ENCODE assay signal across 8 cellular contexts in genomic region chrX:155026727-155027508, GRCh38. TPM values are rescaled to one million over a fixed set of nuclear protein-coding genes. Genes with fewer than 3 reads are reported as not detected.
DNase-seq lines count a peak whose midpoint lies in the region; ATAC-seq lines count a peak whose summit lies in the region.

A gene with protein sequence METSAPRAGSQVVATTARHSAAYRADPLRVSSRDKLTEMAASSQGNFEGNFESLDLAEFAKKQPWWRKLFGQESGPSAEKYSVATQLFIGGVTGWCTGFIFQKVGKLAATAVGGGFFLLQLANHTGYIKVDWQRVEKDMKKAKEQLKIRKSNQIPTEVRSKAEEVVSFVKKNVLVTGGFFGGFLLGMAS (plus strand): TSS chrX:155026844. CDS start chrX:155026939, 95 bp downstream.

- H3K36me3 ChIP-seq in mesenchymal stem cell (ENCODE audit: control insufficient read depth in 1 of 2, insufficient read depth in 2 of 2, low read depth in 1 of 2, low read length in 2 of 2), result no peaks in the 10 kb centered on the region

- H3K14ac ChIP-seq in mesenchymal stem cell (ENCODE audit: low read length in 2 of 2), result peak within 1 kb of the TSS in 1 of 2 experiments; percentile 48

- H3K4me3 Mint-ChIP-seq in effector memory CD8-positive, alpha-beta T cell, result peak within 1 kb of the TSS; percentile 76 to 84

- peak within 1 kb of the TSS; percentile 94 for H3K9ac ChIP-seq in mesenchymal stem cell (ENCODE audit: low read length)

- no peaks in the 10 kb centered on the region for H3K4me1 ChIP-seq in mesenchymal stem cell (ENCODE audit: control insufficient read depth, insufficient read depth, low read depth, low read length)

- H3K27ac Mint-ChIP-seq in effector memory CD8-positive, alpha-beta T cell, result peak within 1 kb of the TSS; percentile 92 to 95

- no peaks in the 10 kb centered on the region for H3K79me1 ChIP-seq in mesenchymal stem cell (replicated peaks; ENCODE audit: low read length, poor library complexity, severe bottlenecking)

- no peaks in the 10 kb centered on the region for H3K27me3 Mint-ChIP-seq in effector memory CD8-positive, alpha-beta T cell

- peaks cover 22% of the 10 kb centered on the region for H3K36me3 Mint-ChIP-seq in effector memory CD8-positive, alpha-beta T cell (ENCODE audit: insufficient read depth)

- H3K4me1 Mint-ChIP-seq in effector memory CD8-positive, alpha-beta T cell (ENCODE audit: low read depth in 2 of 2), result peaks cover 7 to 9% of the 10 kb centered on the region in 2 donors

- DNase-seq in Caki2 (ENCODE audit: low read depth) (peak; percentile 96), HUDEP-2 (lab: John Stamatoyannopoulos, UW; ENCODE audit: unreplicated experiment in 76 of 76) (peak in 75 of 76 experiments; percentile 5 to 93 (median 85)), NOMO-1 treated with dmso at 0.1 percent for 144 hours (lab: John Stamatoyannopoulos, UW; ENCODE audit: unreplicated experiment) (peak; percentile 78), mesenchymal stem cell (peak; percentile 95)
- DNase-seq in activated CD8-positive, alpha-beta memory T cell treated with anti-CD3 and anti-CD28 coated beads for 48 hours (ENCODE audit: low read depth in 2 of 3, low spot score in 2 of 3), result peak; percentile 52 to 84 (median 73)
- peak; percentile 89 to 90 (median 89) for DNase-seq in effector memory CD8-positive, alpha-beta T cell
- peak; percentile 85 for DNase-seq in stimulated activated CD8-positive, alpha-beta memory T cell treated with anti-CD3 and anti-CD28 coated beads, Interleukin-12 subunit alpha, Interleukin-12 subunit beta, amount 100 ng/mL, for 4 hours (ENCODE audit: low read depth)

- H2BK5ac ChIP-seq in mesenchymal stem cell (ENCODE audit: low read depth, low read length, poor library complexity, severe bottlenecking), result peak within 1 kb of the TSS; percentile 66

- no peak within 1 kb of the TSS for H2BK15ac ChIP-seq in mesenchymal stem cell (ENCODE audit: low read depth, poor library complexity, severe bottlenecking)

- peak within 1 kb of the TSS; percentile 89 for H2BK120ac ChIP-seq in mesenchymal stem cell (ENCODE audit: low read depth, low read length)

- no peak within 1 kb of the TSS for H2AK5ac ChIP-seq in mesenchymal stem cell (ENCODE audit: low read length, severe bottlenecking)

- peak within 1 kb of the TSS; percentile 75 for H3K4ac ChIP-seq in mesenchymal stem cell (ENCODE audit: low read depth in 1 of 2, low read length in 2 of 2)

- H3K4me3 ChIP-seq in mesenchymal stem cell (ENCODE audit: insufficient read depth in 1 of 2, low read depth in 1 of 2, low read length in 2 of 2), result peak within 1 kb of the TSS; percentile 72 to 80

- H3K9me3 ChIP-seq in mesenchymal stem cell (ENCODE audit: control insufficient read depth, low read length), result no peaks in the 10 kb centered on the region

- peak within 1 kb of the TSS; percentile 84 for H3K27ac ChIP-seq in mesenchymal stem cell (ENCODE audit: low read length, poor library complexity, severe bottlenecking)

- in situ Hi-C loops in Caki2 (cut with HindIII; ENCODE audit: low pct_unique_long_range_greater_than_20kb, low sequenced_read_pairs), result no loop called here

- H4K8ac ChIP-seq in mesenchymal stem cell (ENCODE audit: low read length), result peak within 1 kb of the TSS; percentile 88

- H3K23ac ChIP-seq in mesenchymal stem cell (ENCODE audit: low read length in 2 of 2), result no peak within 1 kb of the TSS

- under 1% methylated on average over 44 of the region's 82 CpGs for WGBS in mesenchymal stem cell

- H3K27me3 ChIP-seq in mesenchymal stem cell (ENCODE audit: control insufficient read depth in 1 of 2, insufficient read depth in 1 of 2, low read length in 2 of 2), result no peaks in the 10 kb centered on the region

- H3K18ac ChIP-seq in mesenchymal stem cell (ENCODE audit: low read depth in 1 of 2, low read length in 2 of 2), result peak within 1 kb of the TSS; percentile 52 to 54

- H4K91ac ChIP-seq in mesenchymal stem cell (ENCODE audit: low read length), result peak within 1 kb of the TSS; percentile 80

- peak; percentile 85 for ATAC-seq in GM21390 (IDR thresholded peaks at IDR 0.05; ENCODE audit: unreplicated experiment)
- ATAC-seq in effector memory CD8-positive, alpha-beta T cell (replicated peaks), result peak; percentile 86

- no peaks in the 10 kb centered on the region for H3K9me3 Mint-ChIP-seq in effector memory CD8-positive, alpha-beta T cell

- no peak within 1 kb of the TSS for H2AFZ ChIP-seq in mesenchymal stem cell (ENCODE audit: low read depth, low read length)

- no peak within 1 kb of the TSS for H2BK12ac ChIP-seq in mesenchymal stem cell (ENCODE audit: low read length in 2 of 2)

- H3K4me2 ChIP-seq in mesenchymal stem cell (ENCODE audit: low read length, poor library complexity, severe bottlenecking), result peak within 1 kb of the TSS; percentile 47

RNA-seq across cellular contexts. Expression of the gene that starts here (rescaled TPM):
- 57.0 and 80.3 TPM in 2 replicates for total RNA-seq in Caki2 (2014; rRNA removed; shearing (Covaris generic); ENCODE audit: low replicate concordance)
- polyA plus RNA-seq in mesenchymal stem cell (2013, experiment 1 of 2), result 39.3 TPM
- polyA plus RNA-seq in mesenchymal stem cell (2013, experiment 2 of 2), result 39.5 TPM

Comparison
In these comparisons a context has a peak if more than half of its experiments do, and no peak if none do; other contexts are left out.
1. Peak in every context shown above with its lines: DNase-seq, ATAC-seq, H3K4me3 ChIP-seq and H3K27ac ChIP-seq.